In genomic region chr9:79020266-79020665, GRCh38 we compare ENCODE assay signal across 23 cellular contexts.
A peak's percentile ranks its signal among the peaks of the same experiment; 100 is the strongest.
DNase-seq lines count a peak whose midpoint lies in the region; ATAC-seq, FAIRE-seq and TF ChIP-seq lines count a peak whose summit lies in the region.
"Had no signal": no experiment of that assay in that cellular context is flagged by ENCODE, and none has a peak within 500 bp of the region (broad histone marks: within the 10 kb centered on the region; RNA-seq: fewer than 3 reads in every experiment).

No MANE protein-coding gene starts in this region.

- DNase-seq in DMS79 (lab: John Stamatoyannopoulos, UW) (peak; percentile 38), NCI-H1417 treated with DMSO at 0.1 percent for 48 hours (lab: John Stamatoyannopoulos, UW) (peak; percentile 88), NCI-H2196 treated with DMSO at 0.1 percent for 48 hours (lab: John Stamatoyannopoulos, UW; ENCODE audit: unreplicated experiment) (peak; percentile 43), SJCRH30 (peak; percentile 83 to 95), kidney tubule cell (ENCODE audit: low spot score) (no peak), HepG2 (ENCODE audit: low spot score) (no peak), SIG-M5 (lab: John Stamatoyannopoulos, UW) (no peak)
- DNase-seq: activated CD8-positive, alpha-beta memory T cell treated with anti-CD3 and anti-CD28 coated beads for 24 hours; activated naive CD8-positive, alpha-beta T cell treated with anti-CD3 and anti-CD28 coated beads, Interleukin-2, amount 10 ng/mL, durations not matched to agents 7 days and 5 days; CD8-positive, alpha-beta T cell; hypothalamus; KG1; mammary epithelial cell; naive thymus-derived CD4-positive, alpha-beta T cell; stimulated activated CD4-positive, alpha-beta T cell treated with anti-CD3 and anti-CD28 coated beads, Interleukin-1b, Interleukin-23, amount 100 ng/mL, for 48 hours; stimulated activated naive CD8-positive, alpha-beta T cell treated with anti-CD3 and anti-CD28 coated beads, Interleukin-15, amount 100 ng/mL, for 72 hours; T-helper 17 cell; upper lobe of right lung had no signal

- 45% methylated on average over 6 of the region's 6 CpGs for WGBS in HepG2 (ENCODE audit: low lambda C conversion rate)

- ATAC-seq in HepG2, result no peak
- ATAC-seq: CD8-positive, alpha-beta T cell; naive thymus-derived CD4-positive, alpha-beta T cell; Right ventricle myocardium inferior; sciatic nerve; stimulated activated naive CD8-positive, alpha-beta T cell treated with anti-CD3 and anti-CD28 coated beads, Interleukin-15, amount 100 ng/mL, for 72 hours; T-helper 17 cell; upper lobe of right lung had no signal

- no peaks in the 10 kb centered on the region for H4K20me1 ChIP-seq in HepG2 (ENCODE audit: insufficient read depth, low read length)

- H3K4me2 ChIP-seq in HepG2 (ENCODE audit: low read depth, low read length), result no peak overlapping the region

- no TSS peak for BruUV-seq in HepG2 (replicated peaks; lab: Mats Ljungman, UMichigan)

- TF ChIP-seq CTCF in HepG2 (CRISPR knock-in tag; IDR thresholded peaks at IDR 0.05), result no peak

- H2AFZ ChIP-seq in HepG2 (ENCODE audit: low read length), result no peak overlapping the region
- H2AFZ ChIP-seq: parathyroid adenoma had no signal

- no peak for TF ChIP-seq RAD21 in HepG2 (CRISPR knock-in tag; IDR thresholded peaks at IDR 0.05)

- no peaks in the 10 kb centered on the region for H3K79me2 ChIP-seq in HepG2 (ENCODE audit: insufficient read depth, low read length)
- H3K79me2 ChIP-seq: parathyroid adenoma had no signal

- in situ Hi-C loops in HepG2 (cut with HindIII; ENCODE audit: extremely low pct_ligation_motif_present, low pct_unique_long_range_greater_than_20kb), result no loop called here

- TF ChIP-seq POLR2A in HepG2 (IDR thresholded peaks at IDR 0.05; ENCODE audit: insufficient read depth in 1 of 2, low read depth in 2 of 2, low read length in 2 of 2), result no peak

- intact Hi-C loops in HepG2 (cut with micrococcal nuclease; ENCODE audit: unreplicated experiment), result no loop called here

- H3K4me1 ChIP-seq in SJCRH30 (peaks cover 35% of the 10 kb centered on the region), HepG2 (ENCODE audit: insufficient read depth, low read length) (no peaks in the 10 kb centered on the region)
- H3K4me1 ChIP-seq: parathyroid adenoma, upper lobe of right lung had no signal

- CTCF ChIA-PET in HepG2 (lab: Yijun Ruan, JAX; ENCODE audit: low intra/inter-chr PET ratio, low total read pairs), result no interaction called here

- H3K9me3 ChIP-seq in SJCRH30 (replicated peaks), result peaks cover 5% of the 10 kb centered on the region; the same call in 1 of the 2 replicates
- H3K9me3 ChIP-seq in HepG2 (ENCODE audit: low read length), result no peaks in the 10 kb centered on the region
- H3K9me3 ChIP-seq: upper lobe of right lung had no signal

- POLR2A ChIA-PET in HepG2 (lab: Yijun Ruan, JAX), result no interaction called here

- H3K27me3 ChIP-seq in SJCRH30, result no peaks in the 10 kb centered on the region
- no peaks in the 10 kb centered on the region for H3K27me3 ChIP-seq in HepG2 (ENCODE audit: control insufficient read depth in 1 of 2, insufficient read depth in 2 of 2, low read length in 2 of 2)
- H3K27me3 ChIP-seq: upper lobe of right lung had no signal

- no peak for FAIRE-seq in HepG2 (lab: Jason Lieb, UNC)
- FAIRE-seq: keratinocyte had no signal

- H3K27ac ChIP-seq in SJCRH30, result peak overlapping the region; percentile 50
- no peak overlapping the region for H3K27ac ChIP-seq in HepG2 (ENCODE audit: extremely low read length, insufficient read depth, low read length)
- H3K27ac ChIP-seq: coronary artery, parathyroid adenoma, upper lobe of right lung had no signal

- TF ChIP-seq EP300 in HepG2 (IDR thresholded peaks at IDR 0.05; ENCODE audit: low read depth in 2 of 2, low read length in 2 of 2), result no peak
- no peak for TF ChIP-seq EP300 in HepG2 (CRISPR knock-in tag; IDR thresholded peaks at IDR 0.05; ENCODE audit: borderline replicate concordance)

- H3K36me3 ChIP-seq in SJCRH30, result no peaks in the 10 kb centered on the region
- H3K36me3 ChIP-seq in HepG2 (replicated peaks in 1 of 2; ENCODE audit: control insufficient read depth in 1 of 2, insufficient read depth in 2 of 2, low read length in 2 of 2), result no peaks in the 10 kb centered on the region
- H3K36me3 ChIP-seq: upper lobe of right lung had no signal

- H3K4me3 ChIP-seq in SJCRH30, result no peak overlapping the region
- H3K4me3 ChIP-seq in HepG2 (replicated peaks in 1 of 3; ENCODE audit: insufficient read depth in 1 of 3, low read depth in 2 of 3, low read length in 3 of 3), result no peak overlapping the region
- H3K4me3 ChIP-seq: coronary artery, upper lobe of right lung had no signal

- no peak overlapping the region for H3K9ac ChIP-seq in HepG2 (ENCODE audit: insufficient read depth, low read depth, low read length)
- H3K9ac ChIP-seq: parathyroid adenoma had no signal

TF ChIP-seq in HepG2, 621 proteins besides CTCF, POLR2A, EP300 and RAD21:
- TF ChIP-seq CBX1 (IDR thresholded peaks at IDR 0.05; ENCODE audit: low read depth) (no peak), U2AF2 (IDR thresholded peaks at IDR 0.05; ENCODE audit: low read depth, low read length) (no peak), ZNF558 (CRISPR knock-in tag; IDR thresholded peaks at IDR 0.05; ENCODE audit: borderline replicate concordance) (no peak), CERS6 (CRISPR knock-in tag; IDR thresholded peaks at IDR 0.05) (no peak), ZFP36 (IDR thresholded peaks at IDR 0.05; ENCODE audit: borderline replicate concordance, low read depth, low read length, partially characterized antibody) (no peak), ZNF768 (CRISPR knock-in tag; IDR thresholded peaks at IDR 0.05) (no peak), TSC22D2 (CRISPR knock-in tag; IDR thresholded peaks at IDR 0.05; ENCODE audit: borderline replicate concordance) (no peak), NCOA1 (CRISPR knock-in tag; IDR thresholded peaks at IDR 0.05) (no peak), KAT2B (IDR thresholded peaks at IDR 0.05; ENCODE audit: borderline replicate concordance, low read depth, low read length) (no peak), FUBP1 (CRISPR knock-in tag; IDR thresholded peaks at IDR 0.05; ENCODE audit: borderline replicate concordance) (no peak), CHD2 (IDR thresholded peaks at IDR 0.05; ENCODE audit: low read depth, low read length) (no peak), ZNF629 (CRISPR knock-in tag; conservative IDR thresholded peaks at IDR 0.05) (no peak), PHF8 (CRISPR knock-in tag; IDR thresholded peaks at IDR 0.05) (no peak), PAF1 (CRISPR knock-in tag; IDR thresholded peaks at IDR 0.05) (no peak), ZFX (CRISPR knock-in tag; IDR thresholded peaks at IDR 0.05; ENCODE audit: low read depth) (no peak), RBM22 (optimal IDR thresholded peaks at IDR 0.05; ENCODE audit: low read length) (no peak), ATAD3A (CRISPR knock-in tag; IDR thresholded peaks at IDR 0.05) (no peak), PHB2 (IDR thresholded peaks at IDR 0.05; ENCODE audit: partially characterized antibody) (no peak), TARDBP (CRISPR knock-in tag; IDR thresholded peaks at IDR 0.05) (no peak)

Comparison
In these comparisons a context has a peak if more than half of its experiments do, and no peak if none do; other contexts are left out.
1. DNase-seq: peak in DMS79 (single experiment), NCI-H1417 treated with DMSO at 0.1 percent for 48 hours (single experiment), NCI-H2196 treated with DMSO at 0.1 percent for 48 hours (single experiment) and SJCRH30 (2 of 2); none in kidney tubule cell (single experiment), HepG2 (single experiment) and SIG-M5 (single experiment).